In the genomic region with DNA sequence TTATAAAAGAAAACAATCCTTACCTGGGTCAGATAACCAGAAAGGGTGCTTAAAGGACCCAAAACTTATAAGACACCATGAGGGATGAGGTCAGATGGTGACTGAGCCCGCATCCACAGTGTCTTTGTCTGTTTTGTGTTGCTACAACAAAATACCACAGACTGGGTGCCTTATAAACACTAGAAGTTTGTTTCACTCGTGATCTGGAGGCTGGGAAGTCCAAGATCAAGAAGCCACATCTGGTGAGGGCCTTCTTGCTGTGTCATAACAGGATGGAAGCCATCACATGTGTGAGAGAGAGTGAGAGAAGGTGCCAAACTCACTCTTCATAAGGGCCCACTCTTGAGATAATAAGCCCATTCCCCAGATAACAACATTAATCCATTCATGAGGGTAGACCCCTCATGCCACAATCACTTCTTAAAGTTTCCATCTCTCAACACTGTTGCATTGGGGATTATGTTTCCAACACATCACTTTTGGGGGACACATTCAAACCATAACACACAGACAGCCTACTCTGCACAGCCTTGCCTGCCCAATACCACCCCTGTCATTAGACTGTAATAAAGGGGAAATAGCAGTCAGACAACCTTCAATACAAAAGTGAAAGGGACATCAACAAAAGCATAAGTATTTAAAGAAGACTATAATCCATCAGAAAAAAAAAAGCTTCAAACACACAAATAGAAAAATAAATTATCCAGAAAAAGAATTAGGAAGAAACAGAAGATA, we compare ENCODE assay signal across 14 cellular contexts.
DNase-seq lines count a peak whose midpoint lies in the region; ATAC-seq and TF ChIP-seq lines count a peak whose summit lies in the region.
"Had no signal": no experiment of that assay in that cellular context is flagged by ENCODE, and none has a peak within 500 bp of the region (broad histone marks: within the 10 kb centered on the region; RNA-seq: fewer than 3 reads in every experiment).

No MANE protein-coding gene starts in this region.

- H3K27me3 ChIP-seq in foreskin keratinocyte (no peaks in the 10 kb centered on the region), uterus (peaks cover 0 to 5% of the 10 kb centered on the region in 2 donors)
- H3K27me3 ChIP-seq: adrenal gland; BLaER1 treated with 17β-estradiol and CSF1 and Interleukin-3, amounts not matched to agents 10 nM and 100 nM had no signal

- H3K4me1 ChIP-seq in foreskin keratinocyte (no peaks in the 10 kb centered on the region), uterus (no peaks in the 10 kb centered on the region)
- H3K4me1 ChIP-seq: adrenal gland had no signal

- no peak overlapping the region for H3K4me3 Mint-ChIP-seq in Calu3 (ENCODE audit: low read depth, unreplicated experiment)
- H3K4me3 Mint-ChIP-seq in activated naive CD8-positive, alpha-beta T cell: no peak overlapping the region
- H3K4me3 Mint-ChIP-seq: nephron progenitor cell had no signal

- DNase-seq in Calu3 (no peak), iris pigment epithelial cell (ENCODE audit: low read depth) (peak; percentile 41), EL (no peak), foreskin keratinocyte (no peak), uterus (no peak)
- DNase-seq: adrenal gland, NCI-H1417, NCI-H510A, nephron progenitor cell, retina had no signal

- peak overlapping the region; percentile 41 for H3K27ac Mint-ChIP-seq in Calu3 (ENCODE audit: unreplicated experiment)
- H3K27ac Mint-ChIP-seq in activated naive CD8-positive, alpha-beta T cell: peak overlapping the region; percentile 22
- H3K27ac Mint-ChIP-seq: nephron progenitor cell had no signal

- no peaks in the 10 kb centered on the region for H3K4me1 Mint-ChIP-seq in Calu3 (ENCODE audit: low read depth, unreplicated experiment)
- H3K4me1 Mint-ChIP-seq in activated naive CD8-positive, alpha-beta T cell (ENCODE audit: low read depth): peaks cover 19% of the 10 kb centered on the region

- H3K36me3 ChIP-seq in KOPT-K1 (ENCODE audit: insufficient read depth, low read length): no peaks in the 10 kb centered on the region
- H3K36me3 ChIP-seq in uterus: no peaks in the 10 kb centered on the region
- H3K36me3 ChIP-seq: adrenal gland; BLaER1 treated with 17β-estradiol and CSF1 and Interleukin-3, amounts not matched to agents 10 nM and 100 nM had no signal

- CTCF ChIA-PET in Calu3 (lab: Charles Lee): no interaction called here

- ATAC-seq in GM18909 (IDR thresholded peaks at IDR 0.05; ENCODE audit: poor library complexity, unreplicated experiment): no peak
- ATAC-seq in foreskin keratinocyte: no peak

- H3K9me3 ChIP-seq in KOPT-K1 (ENCODE audit: insufficient read depth, low read length, poor library complexity, severe bottlenecking) (peaks cover 20% of the 10 kb centered on the region), uterus (peaks cover 0 to 5% of the 10 kb centered on the region in 2 donors)
- H3K9me3 ChIP-seq: adrenal gland had no signal

- intact Hi-C loops in Calu3 (cut with micrococcal nuclease; ENCODE audit: unreplicated experiment) (no loop called here), uterus (cut with DNase I; ENCODE audit: low total_unique reads) (no loop called here)

- no peak for TF ChIP-seq POLR2A in uterus (IDR thresholded peaks at IDR 0.05)

- TF ChIP-seq CTCF in Calu3 (IDR thresholded peaks at IDR 0.05; ENCODE audit: unreplicated experiment) (no peak), foreskin keratinocyte (conservative IDR thresholded peaks at IDR 0.05) (no peak), uterus (IDR thresholded peaks at IDR 0.05) (no peak)

- BruUV-seq in Calu3 (replicated peaks; lab: Mats Ljungman, UMichigan): no TSS peak

- H3K36me3 Mint-ChIP-seq in Calu3 (ENCODE audit: insufficient read depth, unreplicated experiment): no peaks in the 10 kb centered on the region
- peaks cover 9% of the 10 kb centered on the region for H3K36me3 Mint-ChIP-seq in activated naive CD8-positive, alpha-beta T cell

- H3K4me3 ChIP-seq in uterus: no peak overlapping the region
- H3K4me3 ChIP-seq: adrenal gland; BLaER1 treated with 17β-estradiol and CSF1 and Interleukin-3, amounts not matched to agents 10 nM and 100 nM had no signal

- H3K27ac ChIP-seq in KOPT-K1 (ENCODE audit: low read depth, low read length, poor library complexity, severe bottlenecking): peak overlapping the region; percentile 80
- H3K27ac ChIP-seq in foreskin keratinocyte: no peak overlapping the region
- no peak overlapping the region for H3K27ac ChIP-seq in uterus
- H3K27ac ChIP-seq: adrenal gland; BLaER1 treated with 17β-estradiol and CSF1 and Interleukin-3, amounts not matched to agents 10 nM and 100 nM had no signal

- H3K9me3 Mint-ChIP-seq in Calu3 (ENCODE audit: low read depth, unreplicated experiment): peaks cover 13% of the 10 kb centered on the region
- peaks cover 8% of the 10 kb centered on the region for H3K9me3 Mint-ChIP-seq in activated naive CD8-positive, alpha-beta T cell (ENCODE audit: low read depth)

- no peaks in the 10 kb centered on the region for H3K27me3 Mint-ChIP-seq in Calu3 (ENCODE audit: unreplicated experiment)
- H3K27me3 Mint-ChIP-seq in activated naive CD8-positive, alpha-beta T cell: peaks cover 4% of the 10 kb centered on the region
